In genomic region chr1:170077926-170078325, GRCh38 we compare ENCODE assay signal across 22 cellular contexts.
"Had no signal": no experiment of that assay in that cellular context is flagged by ENCODE, and none has a peak within 500 bp of the region (broad histone marks: within the 10 kb centered on the region; RNA-seq: fewer than 3 reads in every experiment).

No MANE protein-coding gene starts in this region.

- ATAC-seq: mucosa of descending colon; naive thymus-derived CD4-positive, alpha-beta T cell; natural killer cell treated with Interleukin-12 subunit alpha and Interleukin-12 subunit beta and Interleukin-15 and Interleukin-18, amount 100 ng/mL, for 72 hours; right lobe of liver; stimulated activated memory B cell treated with anti-CD40 and anti-IgM and Interleukin-4, amounts not matched to agents 10 μg/mL and 1 μg/mL and 100 μg/mL, for 72 hours; stimulated activated naive CD8-positive, alpha-beta T cell treated with anti-CD3 and anti-CD28 coated beads, Interleukin-15, amount 100 ng/mL, for 72 hours had no signal

- H3K36me3 ChIP-seq: left ventricle myocardium inferior, ovary, right atrium auricular region, right lobe of liver, tibial nerve, uterus had no signal

- H3K27me3 ChIP-seq: ovary, right atrium auricular region, right lobe of liver, tibial nerve, uterus had no signal

- H3K4me3 ChIP-seq: left ventricle myocardium inferior, lung, mucosa of descending colon, ovary, right atrium auricular region, right lobe of liver, smooth muscle cell, tibial nerve, uterus had no signal

- DNase-seq: islet precursor cell; left ventricle myocardium inferior; mesendoderm; midbrain; mucosa of descending colon; naive thymus-derived CD4-positive, alpha-beta T cell; ovary; right lobe of liver; stimulated activated CD4-positive, alpha-beta T cell treated with anti-CD3 and anti-CD28 coated beads, Interleukin-1b, Interleukin-23, amount 100 ng/mL, for 48 hours; stimulated activated CD4-positive, alpha-beta T cell treated with anti-CD3 and anti-CD28 coated beads, Interleukin-2, amount 100 ng/mL, for 48 hours; stimulated activated CD4-positive, alpha-beta T cell treated with anti-CD3 and anti-CD28 coated beads, Interleukin-4, amount 100 ng/mL, for 4 hours; stimulated activated CD8-positive, alpha-beta memory T cell treated with anti-CD3 and anti-CD28 coated beads, Interleukin-4, amount 100 ng/mL, for 48 hours; stimulated activated naive CD4-positive, alpha-beta T cell treated with Interleukin-2 at 50 U/mL for 16 hours; stimulated activated naive CD8-positive, alpha-beta T cell treated with anti-CD3 and anti-CD28 coated beads, Interleukin-15, amount 100 ng/mL, for 72 hours; substantia nigra; uterus had no signal
